8 cellular contexts compared by ENCODE assay signal in the genomic region with DNA sequence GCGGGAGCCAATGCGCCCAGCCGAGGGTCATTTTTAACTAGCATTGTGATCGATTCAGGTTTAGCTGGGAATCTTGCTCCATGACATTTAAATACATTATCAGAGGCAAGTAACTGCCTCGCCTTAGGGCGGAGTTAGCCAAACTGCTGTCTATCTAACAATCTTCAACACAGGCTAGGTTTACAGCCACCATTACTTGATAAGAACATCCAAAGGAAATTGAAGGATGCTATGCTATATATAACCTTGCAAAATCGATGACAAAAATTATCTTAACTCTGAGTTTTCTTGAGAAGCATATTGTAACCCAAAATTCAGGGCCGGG. TPM values are rescaled to one million over a fixed set of nuclear protein-coding genes. Genes with fewer than 3 reads are reported as not detected.
DNase-seq lines count a peak whose midpoint lies in the region; ATAC-seq, FAIRE-seq and TF ChIP-seq lines count a peak whose summit lies in the region.

No MANE protein-coding gene starts in this region.

- H2AFZ ChIP-seq in HepG2 (ENCODE audit: low read length): no peak overlapping the region

- no peaks in the 10 kb centered on the region for H3K9me3 Mint-ChIP-seq in activated T-cell treated with anti-CD3 and anti-CD28 coated beads, Interleukin-2, amount 50 U/mL, for 72 hours
- H3K9me3 Mint-ChIP-seq in activated naive CD8-positive, alpha-beta T cell treated with anti-CD3 and anti-CD28 coated beads for 36 hours: no peaks in the 10 kb centered on the region

- peak overlapping the region; percentile 94 to 97 (median 97) for H3K4me3 ChIP-seq in HepG2 (replicated peaks in 1 of 3; ENCODE audit: insufficient read depth in 1 of 3, low read depth in 2 of 3, low read length in 3 of 3)
- peak overlapping the region; percentile 79 to 95 (median 84) for H3K4me3 ChIP-seq in tibial nerve
- peak overlapping the region in 1 of 4 donors; percentile 70 for H3K4me3 ChIP-seq in adrenal gland

- peaks cover 58% of the 10 kb centered on the region for H3K79me2 ChIP-seq in HepG2 (ENCODE audit: insufficient read depth, low read length)

- H3K36me3 ChIP-seq in HepG2 (replicated peaks in 1 of 2; ENCODE audit: control insufficient read depth in 1 of 2, insufficient read depth in 2 of 2, low read length in 2 of 2) (peaks cover 0 to 9% of the 10 kb centered on the region in 2 experiments; a peak in 3 of 5 replicates), tibial nerve (peaks cover 0 to 7% (median 0%) of the 10 kb centered on the region in 3 donors), adrenal gland (replicated peaks in 1 of 2) (no peaks in the 10 kb centered on the region)

- 28% methylated on average over 8 of the region's 8 CpGs for WGBS in HepG2 (ENCODE audit: low lambda C conversion rate)
- 75 to 79% methylated on average over 8 of the region's 8 CpGs for WGBS in tibial nerve, 2 donors
- WGBS in adrenal gland, 4 donors: 52 to 64% (median 55%) methylated on average over 8 of the region's 8 CpGs

- H3K4me1 Mint-ChIP-seq in activated T-cell treated with anti-CD3 and anti-CD28 coated beads, Interleukin-2, amount 50 U/mL, for 72 hours (ENCODE audit: low read depth): peaks cover 56% of the 10 kb centered on the region
- peaks cover 41% of the 10 kb centered on the region for H3K4me1 Mint-ChIP-seq in activated naive CD8-positive, alpha-beta T cell treated with anti-CD3 and anti-CD28 coated beads for 36 hours

- no peak for TF ChIP-seq EP300 in HepG2 (IDR thresholded peaks at IDR 0.05; ENCODE audit: low read depth in 2 of 2, low read length in 2 of 2)
- no peak for TF ChIP-seq EP300 in HepG2 (CRISPR knock-in tag; IDR thresholded peaks at IDR 0.05; ENCODE audit: borderline replicate concordance)
- TF ChIP-seq EP300 in tibial nerve (IDR thresholded peaks at IDR 0.05): no peak

- H3K27ac ChIP-seq in HepG2 (ENCODE audit: extremely low read length, insufficient read depth, low read length): no peak overlapping the region
- H3K27ac ChIP-seq in tibial nerve: peak overlapping the region in 2 of 4 donors; percentile 92 to 97
- H3K27ac ChIP-seq in adrenal gland: peak overlapping the region in 2 of 5 donors; percentile 90 to 99

- peak overlapping the region; percentile 93 for H3K27ac Mint-ChIP-seq in activated T-cell treated with anti-CD3 and anti-CD28 coated beads, Interleukin-2, amount 50 U/mL, for 72 hours
- peak overlapping the region; percentile 97 for H3K27ac Mint-ChIP-seq in activated naive CD8-positive, alpha-beta T cell treated with anti-CD3 and anti-CD28 coated beads for 36 hours

- H3K27me3 ChIP-seq in HepG2 (ENCODE audit: control insufficient read depth in 1 of 2, insufficient read depth in 2 of 2, low read length in 2 of 2) (no peaks in the 10 kb centered on the region; a peak in 1 of 5 replicates), tibial nerve (no peaks in the 10 kb centered on the region), adrenal gland (no peaks in the 10 kb centered on the region)

- H3K9me3 ChIP-seq in HepG2 (ENCODE audit: low read length) (no peaks in the 10 kb centered on the region), tibial nerve (no peaks in the 10 kb centered on the region), adrenal gland (replicated peaks in 1 of 3) (no peaks in the 10 kb centered on the region)

- POLR2A ChIA-PET in HepG2 (lab: Yijun Ruan, JAX): interaction anchor here (1.5 to 1.6 kb wide), 2 partner anchors 15 to 122 kb away, joined by 3 read pairs; no protein-coding TSS in a partner anchor

- in situ Hi-C loops in HepG2 (cut with HindIII; ENCODE audit: extremely low pct_ligation_motif_present, low pct_unique_long_range_greater_than_20kb): no loop called here

- peak overlapping the region; percentile 81 for H3K4me2 ChIP-seq in HepG2 (ENCODE audit: low read depth, low read length)

- H3K4me1 ChIP-seq in HepG2 (ENCODE audit: insufficient read depth, low read length): peaks cover 43% of the 10 kb centered on the region
- peaks cover 0 to 25% (median 14%) of the 10 kb centered on the region in 4 donors for H3K4me1 ChIP-seq in tibial nerve
- H3K4me1 ChIP-seq in adrenal gland (replicated peaks in 1 of 2): peaks cover 0 to 26% of the 10 kb centered on the region in 2 donors

- peaks cover 12 to 16% of the 10 kb centered on the region in 2 donors for H3K36me3 Mint-ChIP-seq in activated T-cell treated with anti-CD3 and anti-CD28 coated beads, Interleukin-2, amount 50 U/mL, for 72 hours (ENCODE audit: insufficient read depth in 2 of 2)
- peaks cover 39% of the 10 kb centered on the region for H3K36me3 Mint-ChIP-seq in activated naive CD8-positive, alpha-beta T cell treated with anti-CD3 and anti-CD28 coated beads for 36 hours

- CTCF ChIA-PET in HepG2 (lab: Yijun Ruan, JAX; ENCODE audit: low intra/inter-chr PET ratio, low total read pairs): no interaction called here

- no peaks in the 10 kb centered on the region for H3K27me3 Mint-ChIP-seq in activated T-cell treated with anti-CD3 and anti-CD28 coated beads, Interleukin-2, amount 50 U/mL, for 72 hours (ENCODE audit: low read depth)
- no peaks in the 10 kb centered on the region for H3K27me3 Mint-ChIP-seq in activated naive CD8-positive, alpha-beta T cell treated with anti-CD3 and anti-CD28 coated beads for 36 hours

- peak overlapping the region; percentile 98 for H3K9ac ChIP-seq in HepG2 (ENCODE audit: insufficient read depth, low read depth, low read length)

- peaks cover 49% of the 10 kb centered on the region for H4K20me1 ChIP-seq in HepG2 (ENCODE audit: insufficient read depth, low read length)

- no peak for DNase-seq in activated T-cell treated with anti-CD3 and anti-CD28 coated beads, Interleukin-2, amount 50 U/mL, for 72 hours
- DNase-seq in activated T-cell treated with anti-CD3 and anti-CD28 coated beads for 4 hours: no peak
- no peak for DNase-seq in activated naive CD8-positive, alpha-beta T cell treated with anti-CD3 and anti-CD28 coated beads for 36 hours
- DNase-seq in HepG2 (ENCODE audit: low spot score): no peak
- no peak for DNase-seq in tibial nerve (ENCODE audit: low spot score in 2 of 2)
- DNase-seq in ecto neural progenitor cell (ENCODE audit: low spot score): no peak
- DNase-seq in A172 (ENCODE audit: low spot score): no peak
- no peak for DNase-seq in adrenal gland

- H3K4me3 Mint-ChIP-seq in activated T-cell treated with anti-CD3 and anti-CD28 coated beads, Interleukin-2, amount 50 U/mL, for 72 hours: peak overlapping the region; percentile 91 to 95
- peak overlapping the region; percentile 93 for H3K4me3 Mint-ChIP-seq in activated naive CD8-positive, alpha-beta T cell treated with anti-CD3 and anti-CD28 coated beads for 36 hours

- TF ChIP-seq CTCF in HepG2 (CRISPR knock-in tag; IDR thresholded peaks at IDR 0.05) (no peak), tibial nerve (IDR thresholded peaks at IDR 0.05) (no peak), adrenal gland (IDR thresholded peaks at IDR 0.05) (no peak)

- no peak for TF ChIP-seq RAD21 in HepG2 (CRISPR knock-in tag; IDR thresholded peaks at IDR 0.05)

- ATAC-seq in activated T-cell treated with anti-CD3 and anti-CD28 coated beads, Interleukin-2, amount 50 U/mL, for 72 hours (replicated peaks in 1 of 2): no peak
- no peak for ATAC-seq in HepG2

- no peak for FAIRE-seq in HepG2 (lab: Jason Lieb, UNC)

- TSS peak; percentile 74 for BruUV-seq in HepG2 (replicated peaks; lab: Mats Ljungman, UMichigan)

- TF ChIP-seq POLR2A in HepG2 (IDR thresholded peaks at IDR 0.05; ENCODE audit: insufficient read depth in 1 of 2, low read depth in 2 of 2, low read length in 2 of 2) (no peak), tibial nerve (IDR thresholded peaks at IDR 0.05) (no peak), adrenal gland (IDR thresholded peaks at IDR 0.05) (no peak)

- intact Hi-C loops in HepG2 (cut with micrococcal nuclease; ENCODE audit: unreplicated experiment) (no loop called here), adrenal gland (cut with DNase I) (no loop called here)

TF ChIP-seq in HepG2, 621 proteins besides CTCF, POLR2A, EP300 and RAD21 (continues in another document):
- TF ChIP-seq ZNF772 (CRISPR knock-in tag; IDR thresholded peaks at IDR 0.05): no peak

RNA-seq across cellular contexts. Expression of gene TFRC, which starts 1.4 kb away (rescaled TPM):
- 100 to 1,000 TPM; 164 to 174 TPM for total RNA-seq in activated T-cell treated with anti-CD3 and anti-CD28 coated beads, Interleukin-2, amount 50 U/mL, for 72 hours
- 100 to 1,000 TPM; 550 TPM for total RNA-seq in activated naive CD8-positive, alpha-beta T cell treated with anti-CD3 and anti-CD28 coated beads for 36 hours
- total RNA-seq in HepG2 (2016; rRNA removed; fragmentation: Illumina TruSeq; extraction: Trizol): 176 and 274 TPM in 2 replicates
- total RNA-seq in HepG2 (2016; cell fraction: cytosol; rRNA removed; fragmentation: Illumina TruSeq; extraction: Trizol; ENCODE audit: low read depth): 15.6 and 21.1 TPM in 2 replicates
- 166 and 276 TPM in 2 replicates for total RNA-seq in HepG2 (2016; cell fraction: insoluble cytoplasmic fraction; rRNA removed; fragmentation: Illumina TruSeq; extraction: Trizol)
- 53.1 and 67.0 TPM in 2 replicates for total RNA-seq in HepG2 (2016; cell fraction: membrane; rRNA removed; fragmentation: Illumina TruSeq; extraction: Trizol)
- 271 and 302 TPM in 2 replicates for total RNA-seq in HepG2 (2016; cell fraction: nucleus; rRNA removed; fragmentation: Illumina TruSeq; extraction: Trizol)
- polyA plus RNA-seq in HepG2 (2011; rRNA removed): 171 and 188 TPM in 2 replicates
- polyA plus RNA-seq in HepG2 (2011; cell fraction: cytosol; rRNA removed): 78.0 and 140 TPM in 2 replicates
- 74.7 and 92.6 TPM in 2 replicates for polyA plus RNA-seq in HepG2 (2011; cell fraction: nucleus; rRNA removed)
- 211 and 370 TPM in 2 replicates for polyA plus RNA-seq in HepG2 (2012)
- polyA plus RNA-seq in HepG2 (2016; cell fraction: cytosol; fragmentation: Illumina TruSeq; extraction: Trizol; ENCODE audit: low read depth): 6.8 and 7.7 TPM in 2 replicates
- polyA plus RNA-seq in HepG2 (2016; cell fraction: insoluble cytoplasmic fraction; fragmentation: Illumina TruSeq; extraction: Trizol; ENCODE audit: low read depth): 89.1 and 93.4 TPM in 2 replicates
- polyA plus RNA-seq in HepG2 (2016; cell fraction: membrane; fragmentation: Illumina TruSeq; extraction: Trizol; ENCODE audit: low read depth): 20.8 and 24.6 TPM in 2 replicates
- 204 and 208 TPM in 2 replicates for polyA plus RNA-seq in HepG2 (2016; cell fraction: nucleus; fragmentation: Illumina TruSeq; extraction: Trizol; ENCODE audit: insufficient read depth, low read depth)
- polyA minus RNA-seq in HepG2 (2011; rRNA and poly(A)+ RNA removed; ENCODE audit: low replicate concordance): 316 and 962 TPM in 2 replicates
- 283 and 359 TPM in 2 replicates for polyA minus RNA-seq in HepG2 (2011; cell fraction: cytosol; rRNA and poly(A)+ RNA removed)
- 377 and 388 TPM in 2 replicates for polyA minus RNA-seq in HepG2 (2011; cell fraction: nucleus; rRNA and poly(A)+ RNA removed)
- total RNA-seq in tibial nerve: 10 to 100 TPM; 36.7 to 86.7 (median 43.5) TPM
- 120 and 160 TPM in 2 replicates for total RNA-seq in A172 (2014; rRNA removed; shearing (Covaris generic))
- total RNA-seq in adrenal gland: 100 to 1,000 TPM in 1 of 8 donors, 10 to 100 TPM in 7; 22.7 to 414 (median 60.8) TPM
- 100 to 1,000 TPM in 1 of 3 donors, 1 to 10 TPM in 2; 7.3 to 195 (median 8.5) TPM for polyA plus RNA-seq in adrenal gland
